ENCODE assay signal across 8 cellular contexts in genomic region chr14:94136575-94137331, GRCh38. TPM values are rescaled to one million over a fixed set of nuclear protein-coding genes. Genes with fewer than 3 reads are reported as not detected.
DNase-seq lines count a peak whose midpoint lies in the region; ATAC-seq lines count a peak whose summit lies in the region.

No MANE protein-coding gene starts in this region.

- H3K36me3 ChIP-seq in mesenchymal stem cell (ENCODE audit: control insufficient read depth in 1 of 2, insufficient read depth in 2 of 2, low read depth in 1 of 2, low read length in 2 of 2), result no peaks in the 10 kb centered on the region

- ATAC-seq in GM18873 (IDR thresholded peaks at IDR 0.05; ENCODE audit: low FRiP score, unreplicated experiment) (peak; percentile 64), HG03460 (IDR thresholded peaks at IDR 0.05; ENCODE audit: unreplicated experiment) (peak; percentile 87)

- H4K8ac ChIP-seq in mesenchymal stem cell (ENCODE audit: low read length), result no peak overlapping the region

- no peak overlapping the region for H3K4me3 ChIP-seq in mesenchymal stem cell (ENCODE audit: insufficient read depth in 1 of 2, low read depth in 1 of 2, low read length in 2 of 2)

- H3K4me3 Mint-ChIP-seq in activated CD4-positive, alpha-beta memory T cell treated with anti-CD3 and anti-CD28 coated beads for 36 hours, result no peak overlapping the region

- no peak overlapping the region for H3K4ac ChIP-seq in mesenchymal stem cell (ENCODE audit: low read depth in 1 of 2, low read length in 2 of 2)

- no peak overlapping the region for H3K27ac ChIP-seq in mesenchymal stem cell (ENCODE audit: low read length, poor library complexity, severe bottlenecking)

- H3K27me3 ChIP-seq in mesenchymal stem cell (ENCODE audit: control insufficient read depth in 1 of 2, insufficient read depth in 1 of 2, low read length in 2 of 2), result peaks cover 16 to 27% of the 10 kb centered on the region in 2 experiments

- no peak overlapping the region for H2BK5ac ChIP-seq in mesenchymal stem cell (ENCODE audit: low read depth, low read length, poor library complexity, severe bottlenecking)

- H3K27ac Mint-ChIP-seq in activated CD4-positive, alpha-beta memory T cell treated with anti-CD3 and anti-CD28 coated beads for 36 hours, result no peak overlapping the region

- H3K9me3 Mint-ChIP-seq in activated CD4-positive, alpha-beta memory T cell treated with anti-CD3 and anti-CD28 coated beads for 36 hours, result peaks cover 10% of the 10 kb centered on the region

- no peaks in the 10 kb centered on the region for H3K27me3 Mint-ChIP-seq in activated CD4-positive, alpha-beta memory T cell treated with anti-CD3 and anti-CD28 coated beads for 36 hours

- H2BK120ac ChIP-seq in mesenchymal stem cell (ENCODE audit: low read depth, low read length), result no peak overlapping the region

- peaks cover 5% of the 10 kb centered on the region for H3K9me3 ChIP-seq in mesenchymal stem cell (ENCODE audit: control insufficient read depth, low read length)

- no peak overlapping the region for H3K4me2 ChIP-seq in mesenchymal stem cell (ENCODE audit: low read length, poor library complexity, severe bottlenecking)

- CTCF ChIA-PET in activated CD4-positive, alpha-beta memory T cell treated with anti-CD3 and anti-CD28 coated beads for 36 hours (lab: Charles Lee), result interaction anchor here (0.6 to 10.4 kb wide), 67 partner anchors 8 to 469 kb away, joined by 3 to 187 read pairs (median 5); partner anchors contain the start of genes ASB2, DDX24, IFI27L1 and PPP4R4

- H3K18ac ChIP-seq in mesenchymal stem cell (ENCODE audit: low read depth in 1 of 2, low read length in 2 of 2), result no peak overlapping the region

- H4K91ac ChIP-seq in mesenchymal stem cell (ENCODE audit: low read length), result no peak overlapping the region

- no peak overlapping the region for H2AFZ ChIP-seq in mesenchymal stem cell (ENCODE audit: low read depth, low read length)

- WGBS in mesenchymal stem cell, result 35% methylated on average over 18 of the region's 18 CpGs

- no peak overlapping the region for H3K23ac ChIP-seq in mesenchymal stem cell (ENCODE audit: low read length in 2 of 2)

- intact Hi-C loops in activated CD4-positive, alpha-beta memory T cell treated with anti-CD3 and anti-CD28 coated beads for 36 hours (cut with micrococcal nuclease), result loop anchor here (1.0 to 10.0 kb wide), 4 partner anchors 24 to 168 kb away; no protein-coding TSS in a partner anchor

- no peak overlapping the region for H2BK15ac ChIP-seq in mesenchymal stem cell (ENCODE audit: low read depth, poor library complexity, severe bottlenecking)

- H3K36me3 Mint-ChIP-seq in activated CD4-positive, alpha-beta memory T cell treated with anti-CD3 and anti-CD28 coated beads for 36 hours, result no peaks in the 10 kb centered on the region

- no peaks in the 10 kb centered on the region for H3K4me1 ChIP-seq in mesenchymal stem cell (ENCODE audit: control insufficient read depth, insufficient read depth, low read depth, low read length)

- no peak overlapping the region for H3K14ac ChIP-seq in mesenchymal stem cell (ENCODE audit: low read length in 2 of 2)

- no peak overlapping the region for H3K9ac ChIP-seq in mesenchymal stem cell (ENCODE audit: low read length)

- H3K79me1 ChIP-seq in mesenchymal stem cell (replicated peaks; ENCODE audit: low read length, poor library complexity, severe bottlenecking), result no peaks in the 10 kb centered on the region

- peaks cover 3% of the 10 kb centered on the region for H3K4me1 Mint-ChIP-seq in activated CD4-positive, alpha-beta memory T cell treated with anti-CD3 and anti-CD28 coated beads for 36 hours (ENCODE audit: low read depth)

- POLR2A ChIA-PET in activated CD4-positive, alpha-beta memory T cell treated with anti-CD3 and anti-CD28 coated beads for 36 hours (lab: Charles Lee), result interaction anchor here (1.1 to 1.3 kb wide), 2 partner anchors 77 to 100 kb away, joined by 3 to 4 read pairs; no protein-coding TSS in a partner anchor

- no peak overlapping the region for H2BK12ac ChIP-seq in mesenchymal stem cell (ENCODE audit: low read length in 2 of 2)

- H2AK5ac ChIP-seq in mesenchymal stem cell (ENCODE audit: low read length, severe bottlenecking), result no peak overlapping the region

- DNase-seq in AG20443 (ENCODE audit: low spot score) (peak; percentile 89), NCI-H82 (lab: John Stamatoyannopoulos, UW) (peak; percentile 87), mesenchymal stem cell (peak; percentile 80)
- DNase-seq in activated CD4-positive, alpha-beta memory T cell treated with anti-CD3 and anti-CD28 coated beads for 36 hours, result peak; percentile 93
- peak; percentile 71 for DNase-seq in effector CD8-positive, alpha-beta T cell (lab: John Stamatoyannopoulos, UW)
- DNase-seq in stimulated activated CD8-positive, alpha-beta memory T cell treated with anti-CD3 and anti-CD28 coated beads, Interleukin-15, amount 100 ng/mL, for 48 hours (ENCODE audit: low read depth in 2 of 2), result peak; percentile 71

RNA-seq across cellular contexts. Expression of gene IFI27L2, which starts 7.3 kb away (rescaled TPM):
- 10 to 100 TPM; 69.3 to 74.4 TPM for total RNA-seq in activated CD4-positive, alpha-beta memory T cell treated with anti-CD3 and anti-CD28 coated beads for 36 hours
- polyA plus RNA-seq in mesenchymal stem cell (2013, experiment 1 of 2), result 72.9 TPM
- 74.9 TPM for polyA plus RNA-seq in mesenchymal stem cell (2013, experiment 2 of 2)

RNA-seq across cellular contexts. Expression of gene IFI27, which starts 26.2 kb away (rescaled TPM):
- 1 to 10 TPM; 2.3 to 3.1 TPM for total RNA-seq in activated CD4-positive, alpha-beta memory T cell treated with anti-CD3 and anti-CD28 coated beads for 36 hours
- polyA plus RNA-seq in mesenchymal stem cell (2013, experiment 1 of 2), result 1.2 TPM
- polyA plus RNA-seq in mesenchymal stem cell (2013, experiment 2 of 2), result 1.3 TPM

RNA-seq across cellular contexts. Expression of gene PPP4R4, which starts 37.4 kb away (rescaled TPM):
- total RNA-seq in activated CD4-positive, alpha-beta memory T cell treated with anti-CD3 and anti-CD28 coated beads for 36 hours, result 10 to 100 TPM; 17.0 to 19.2 TPM
- 0.01 TPM for polyA plus RNA-seq in mesenchymal stem cell (2013, experiment 1 of 2)
- polyA plus RNA-seq in mesenchymal stem cell (2013, experiment 2 of 2), result 0.01 TPM

RNA-seq across cellular contexts. Expression of gene IFI27L1, which starts 55.6 kb away (rescaled TPM):
- 10 to 100 TPM; 35.3 to 42.7 TPM for total RNA-seq in activated CD4-positive, alpha-beta memory T cell treated with anti-CD3 and anti-CD28 coated beads for 36 hours
- polyA plus RNA-seq in mesenchymal stem cell (2013, experiment 1 of 2), result 20.5 TPM
- polyA plus RNA-seq in mesenchymal stem cell (2013, experiment 2 of 2), result 20.5 TPM

RNA-seq across cellular contexts. Expression of gene DDX24, which starts 55.8 kb away (rescaled TPM):
- total RNA-seq in activated CD4-positive, alpha-beta memory T cell treated with anti-CD3 and anti-CD28 coated beads for 36 hours, result 100 to 1,000 TPM; 241 to 252 TPM
- 132 TPM for polyA plus RNA-seq in mesenchymal stem cell (2013, experiment 1 of 2)
- polyA plus RNA-seq in mesenchymal stem cell (2013, experiment 2 of 2), result 129 TPM
